8 cellular contexts compared by ENCODE assay signal in genomic region chr1:6783956-6784559, GRCh38. TPM values are rescaled to one million over a fixed set of nuclear protein-coding genes. Genes with fewer than 3 reads are reported as not detected.
A peak's percentile ranks its signal among the peaks of the same experiment; 100 is the strongest.
DNase-seq lines count a peak whose midpoint lies in the region; ATAC-seq and TF ChIP-seq lines count a peak whose summit lies in the region.

No MANE protein-coding gene starts in this region.

- peak overlapping the region; percentile 76 for H3K4me3 ChIP-seq in WI38 (ENCODE audit: low read depth, low read length)
- H3K4me3 ChIP-seq in cardiac muscle cell, result peak overlapping the region; percentile 68
- peak overlapping the region; percentile 63 to 83 (median 78) for H3K4me3 ChIP-seq in sigmoid colon

- DNase-seq in DMS53 treated with DMSO at 0.1 percent for 48 hours (lab: John Stamatoyannopoulos, UW; ENCODE audit: unreplicated experiment) (peak; percentile 17), DMS53 (lab: John Stamatoyannopoulos, UW) (no peak), cardiac muscle cell (ENCODE audit: low read depth in 1 of 2, low spot score in 1 of 2) (peak in 1 of 2 donors; percentile 22), sigmoid colon (no peak), DMS153 treated with DMSO at 0.1 percent for 48 hours (lab: John Stamatoyannopoulos, UW; ENCODE audit: unreplicated experiment) (no peak)
- DNase-seq in stimulated activated CD4-positive, alpha-beta T cell treated with anti-CD3 and anti-CD28 coated beads, Interleukin-4, amount 100 ng/mL, for 1 hour, result no peak

- H3K9me3 ChIP-seq in cardiac muscle cell (ENCODE audit: low read depth) (no peaks in the 10 kb centered on the region), sigmoid colon (no peaks in the 10 kb centered on the region)

- ATAC-seq in HG03196 (IDR thresholded peaks at IDR 0.05; ENCODE audit: unreplicated experiment), result peak; percentile 11

- peaks cover 34% of the 10 kb centered on the region for H3K4me1 ChIP-seq in cardiac muscle cell (ENCODE audit: low read depth)
- peaks cover 0 to 37% (median 33%) of the 10 kb centered on the region in 4 donors for H3K4me1 ChIP-seq in sigmoid colon

- H3K27me3 ChIP-seq in cardiac muscle cell, result no peaks in the 10 kb centered on the region
- H3K27me3 ChIP-seq in sigmoid colon, result no peaks in the 10 kb centered on the region

- intact Hi-C loops in sigmoid colon (cut with DNase I), result loop anchor here (2.0 to 10.0 kb wide), 3 partner anchors 41 to 169 kb away; partner anchors contain the start of gene PHF13

- H3K36me3 ChIP-seq in cardiac muscle cell (no peaks in the 10 kb centered on the region), sigmoid colon (no peaks in the 10 kb centered on the region)

- H3K27ac ChIP-seq in cardiac muscle cell, result peak overlapping the region; percentile 99
- H3K27ac ChIP-seq in sigmoid colon, result peak overlapping the region; percentile 97 to 100 (median 98)

- 1% methylated on average over 40 of the region's 40 CpGs for WGBS in sigmoid colon, 2 donors

- TF ChIP-seq CTCF in WI38 (IDR thresholded peaks at IDR 0.05; ENCODE audit: low read depth, low read length) (no peak), cardiac muscle cell (IDR thresholded peaks at IDR 0.05; ENCODE audit: low read depth, low read length) (no peak), sigmoid colon (IDR thresholded peaks at IDR 0.05) (no peak)

- TF ChIP-seq EP300 in sigmoid colon (IDR thresholded peaks at IDR 0.05), result no peak

- peak; percentile 22 to 24 for TF ChIP-seq POLR2A in sigmoid colon (IDR thresholded peaks at IDR 0.05)

RNA-seq across cellular contexts. Expression of gene CAMTA1, which starts 1.2 kb away (rescaled TPM):
- total RNA-seq in cardiac muscle cell (209 and 213 TPM in 2 replicates), sigmoid colon (100 to 1,000 TPM; 153 to 178 (median 168) TPM)
- polyA plus RNA-seq in cardiac muscle cell (336 and 341 TPM in 2 replicates), sigmoid colon (100 to 1,000 TPM in 2 of 3 donors, 10 to 100 TPM in 1; 97.9 to 196 (median 181) TPM)
